In genomic region chr20:18138266-18138582, GRCh38 we compare ENCODE assay signal across 8 cellular contexts. TPM values are rescaled to one million over a fixed set of nuclear protein-coding genes. Genes with fewer than 3 reads are reported as not detected.
DNase-seq lines count a peak whose midpoint lies in the region; ATAC-seq and TF ChIP-seq lines count a peak whose summit lies in the region.

No MANE protein-coding gene starts in this region.

- POLR2A ChIA-PET in OCI-LY7 (lab: Charles Lee) = interaction anchor here (0.9 to 1.9 kb wide), 4 partner anchors 7 to 150 kb away, joined by 3 to 12 read pairs (median 4); partner anchors contain the start of gene ZNF133

- H3K9me3 ChIP-seq in OCI-LY7 (ENCODE audit: low read length) = no peaks in the 10 kb centered on the region

- H3K36me3 ChIP-seq in OCI-LY7 (ENCODE audit: insufficient read depth, low read length) = peaks cover 21% of the 10 kb centered on the region

- CTCF ChIA-PET in OCI-LY7 (lab: Charles Lee; ENCODE audit: unreplicated experiment) = interaction anchor here (0.5 kb wide), 1 partner anchor 559 kb away, joined by 3 read pairs; no protein-coding TSS in a partner anchor

- peaks cover 14% of the 10 kb centered on the region for H3K36me3 Mint-ChIP-seq in stimulated activated naive CD8-positive, alpha-beta T cell treated with anti-CD3 and anti-CD28 coated beads, Interleukin-15, Interleukin-2, amounts not matched to agents 100 ng/mL and 50 ng/mL, for 24 hours (ENCODE audit: low read depth)
- H3K36me3 Mint-ChIP-seq in endothelial cell (ENCODE audit: low read depth, unreplicated experiment) = peaks cover 9% of the 10 kb centered on the region

- H3K4me3 ChIP-seq in OCI-LY7 (ENCODE audit: low read depth, low read length, poor library complexity, severe bottlenecking) = peak overlapping the region; percentile 99

- peak overlapping the region; percentile 59 for H3K27ac Mint-ChIP-seq in stimulated activated naive CD8-positive, alpha-beta T cell treated with anti-CD3 and anti-CD28 coated beads, Interleukin-15, Interleukin-2, amounts not matched to agents 100 ng/mL and 50 ng/mL, for 24 hours
- peak overlapping the region; percentile 74 for H3K27ac Mint-ChIP-seq in endothelial cell (ENCODE audit: unreplicated experiment)

- no TSS peak for BruUV-seq in OCI-LY7 (replicated peaks; lab: Mats Ljungman, UMichigan)

- H2AFZ ChIP-seq in OCI-LY7 (ENCODE audit: low read length) = peak overlapping the region; percentile 98

- peaks cover 30% of the 10 kb centered on the region for H3K4me1 Mint-ChIP-seq in stimulated activated naive CD8-positive, alpha-beta T cell treated with anti-CD3 and anti-CD28 coated beads, Interleukin-15, Interleukin-2, amounts not matched to agents 100 ng/mL and 50 ng/mL, for 24 hours (ENCODE audit: low read depth)
- peaks cover 15% of the 10 kb centered on the region for H3K4me1 Mint-ChIP-seq in endothelial cell (ENCODE audit: unreplicated experiment)

- H4K20me1 ChIP-seq in OCI-LY7 (ENCODE audit: insufficient read depth, low read length) = no peaks in the 10 kb centered on the region

- intact Hi-C loops in OCI-LY7 (cut with micrococcal nuclease; ENCODE audit: unreplicated experiment) = loop anchor here (5.0 to 10.0 kb wide), 2 partner anchors 149 to 633 kb away; partner anchors contain the start of gene ZNF133

- peaks cover 32% of the 10 kb centered on the region for H3K79me2 ChIP-seq in OCI-LY7 (ENCODE audit: insufficient read depth, low read depth, low read length)

- peak overlapping the region; percentile 57 for H3K27ac ChIP-seq in OCI-LY7 (ENCODE audit: low read depth, low read length, poor library complexity, severe bottlenecking)

- peak overlapping the region; percentile 100 for H3K4me2 ChIP-seq in OCI-LY7 (ENCODE audit: low read length)

- no peaks in the 10 kb centered on the region for H3K27me3 Mint-ChIP-seq in stimulated activated naive CD8-positive, alpha-beta T cell treated with anti-CD3 and anti-CD28 coated beads, Interleukin-15, Interleukin-2, amounts not matched to agents 100 ng/mL and 50 ng/mL, for 24 hours
- peaks cover 5% of the 10 kb centered on the region for H3K27me3 Mint-ChIP-seq in endothelial cell (ENCODE audit: unreplicated experiment)

- H3K4me3 Mint-ChIP-seq in stimulated activated naive CD8-positive, alpha-beta T cell treated with anti-CD3 and anti-CD28 coated beads, Interleukin-15, Interleukin-2, amounts not matched to agents 100 ng/mL and 50 ng/mL, for 24 hours = peak overlapping the region; percentile 80
- peak overlapping the region; percentile 94 for H3K4me3 Mint-ChIP-seq in endothelial cell (ENCODE audit: unreplicated experiment)

- DNase-seq in stimulated activated naive CD8-positive, alpha-beta T cell treated with anti-CD3 and anti-CD28 coated beads, Interleukin-15, Interleukin-2, amounts not matched to agents 100 U/mL and 50 U/mL, for 24 hours = no peak
- DNase-seq in OCI-LY7 (ENCODE audit: low spot score) (no peak), endothelial cell (ENCODE audit: low spot score) (no peak), omental fat pad (ENCODE audit: low spot score) (no peak), SHP77 treated with DMSO at 0.1 percent for 48 hours (lab: John Stamatoyannopoulos, UW) (no peak)
- DNase-seq in stimulated activated CD4-positive, alpha-beta T cell treated with anti-CD3 and anti-CD28 coated beads, Interleukin-2, amount 100 ng/mL, for 24 hours = no peak
- DNase-seq in central memory CD4-positive, alpha-beta T cell = no peak

- TF ChIP-seq CTCF in OCI-LY7 (conservative IDR thresholded peaks at IDR 0.05; ENCODE audit: low read length) (no peak), endothelial cell (IDR thresholded peaks at IDR 0.05; ENCODE audit: unreplicated experiment) (no peak), omental fat pad (IDR thresholded peaks at IDR 0.05) (no peak)

- ATAC-seq in stimulated activated naive CD8-positive, alpha-beta T cell treated with anti-CD3 and anti-CD28 coated beads, Interleukin-15, Interleukin-2, amounts not matched to agents 100 U/mL and 50 U/mL, for 24 hours = no peak
- peak; percentile 29 for ATAC-seq in omental fat pad (ENCODE audit: low FRiP score)

- peaks cover 19% of the 10 kb centered on the region for H3K4me1 ChIP-seq in OCI-LY7 (ENCODE audit: insufficient read depth, low read length, poor library complexity, severe bottlenecking)

- H3K9me2 ChIP-seq in OCI-LY7 (ENCODE audit: insufficient read depth, low read length) = no peaks in the 10 kb centered on the region

- no peaks in the 10 kb centered on the region for H3K9me3 Mint-ChIP-seq in stimulated activated naive CD8-positive, alpha-beta T cell treated with anti-CD3 and anti-CD28 coated beads, Interleukin-15, Interleukin-2, amounts not matched to agents 100 ng/mL and 50 ng/mL, for 24 hours
- H3K9me3 Mint-ChIP-seq in endothelial cell (ENCODE audit: unreplicated experiment) = no peaks in the 10 kb centered on the region

RNA-seq across cellular contexts. Expression of gene KAT14, which starts 0.6 kb away (rescaled TPM):
- total RNA-seq in OCI-LY7 (2014; rRNA removed; shearing (Covaris generic)) = 13.1 and 14.9 TPM in 2 replicates
- total RNA-seq in OCI-LY7 (2022) (18.8 and 19.6 TPM in 2 replicates), endothelial cell (ENCODE audit: unreplicated experiment) (16.9 TPM), omental fat pad (10 to 100 TPM in 1 of 4 donors, 1 to 10 TPM in 3; 5.5 to 11.9 (median 9.4) TPM)

RNA-seq across cellular contexts. Expression of gene PET117, which starts 0.6 kb away (rescaled TPM):
- 13.1 and 15.7 TPM in 2 replicates for total RNA-seq in OCI-LY7 (2014; rRNA removed; shearing (Covaris generic))
- total RNA-seq in OCI-LY7 (2022) = 19.4 and 20.9 TPM in 2 replicates
- total RNA-seq in endothelial cell (ENCODE audit: unreplicated experiment) = 11.0 TPM
- total RNA-seq in omental fat pad = 10 to 100 TPM in 3 of 4 donors, 1 to 10 TPM in 1; 5.8 to 11.9 (median 11.2) TPM
